20 cellular contexts compared by ENCODE assay signal in genomic region chr17:68427575-68427974, GRCh38. TPM values are rescaled to one million over a fixed set of nuclear protein-coding genes. Genes with fewer than 3 reads are reported as not detected.
DNase-seq lines count a peak whose midpoint lies in the region; ATAC-seq, FAIRE-seq and TF ChIP-seq lines count a peak whose summit lies in the region.
"Had no signal": no experiment of that assay in that cellular context is flagged by ENCODE, and none has a peak within 500 bp of the region (broad histone marks: within the 10 kb centered on the region; RNA-seq: fewer than 3 reads in every experiment).

No MANE protein-coding gene starts in this region.

- ATAC-seq in GM21825 (IDR thresholded peaks at IDR 0.05; ENCODE audit: unreplicated experiment) = no peak
- ATAC-seq: HCT116 had no signal

- H3K4me3 ChIP-seq in HEK293 (ENCODE audit: low read depth, low read length) (no peak overlapping the region), astrocyte (ENCODE audit: insufficient read depth, low read depth, low read length) (no peak overlapping the region), thyroid gland (replicated peaks in 1 of 3) (no peak overlapping the region), coronary artery (no peak overlapping the region)
- H3K4me3 ChIP-seq: GM23248 had no signal

- no peaks in the 10 kb centered on the region for H3K27me3 Mint-ChIP-seq in astrocyte (ENCODE audit: low read depth, unreplicated experiment)
- H3K27me3 Mint-ChIP-seq: CD4-positive, alpha-beta memory T cell had no signal

- H3K27me3 ChIP-seq in astrocyte (ENCODE audit: insufficient read depth, low read length) = no peaks in the 10 kb centered on the region
- H3K27me3 ChIP-seq in thyroid gland = no peaks in the 10 kb centered on the region

- TF ChIP-seq POLR2A in thyroid gland (IDR thresholded peaks at IDR 0.05) = no peak

- H3K36me3 ChIP-seq in HEK293 (ENCODE audit: control insufficient read depth in 2 of 2, insufficient read depth in 1 of 2, low read length in 2 of 2) = peaks cover 0 to 8% of the 10 kb centered on the region in 2 experiments; a peak in 1 of 3 replicates
- H3K36me3 ChIP-seq in astrocyte (ENCODE audit: insufficient read depth, low read length) = peaks cover 46% of the 10 kb centered on the region
- peaks cover 42 to 43% of the 10 kb centered on the region in 2 donors for H3K36me3 ChIP-seq in thyroid gland

- no peak for FAIRE-seq in astrocyte (lab: Jason Lieb, UNC)
- FAIRE-seq: G401.6, GM12892, H1 had no signal

- POLR2A ChIA-PET in HEK293 (lab: Yijun Ruan, JAX) = no interaction called here

- H3K4me1 ChIP-seq in HEK293 (ENCODE audit: control insufficient read depth, insufficient read depth, low read length) = no peaks in the 10 kb centered on the region
- H3K4me1 ChIP-seq in astrocyte (ENCODE audit: insufficient read depth, low read length) = no peaks in the 10 kb centered on the region
- peaks cover 7 to 27% of the 10 kb centered on the region in 2 donors for H3K4me1 ChIP-seq in thyroid gland

- H3K36me3 Mint-ChIP-seq in astrocyte (ENCODE audit: low read depth, unreplicated experiment) = peaks cover 42% of the 10 kb centered on the region

- H3K4me2 ChIP-seq in astrocyte (ENCODE audit: low read length) = no peak overlapping the region

- no peak for DNase-seq in astrocyte (ENCODE audit: low read depth)
- peak; percentile 55 for DNase-seq in posterior vena cava (ENCODE audit: low spot score)
- DNase-seq in thyroid gland = peak; percentile 26 to 50
- no peak for DNase-seq in coronary artery (ENCODE audit: low spot score)
- no peak for DNase-seq in DMS 273 (lab: John Stamatoyannopoulos, UW; ENCODE audit: unreplicated experiment)
- DNase-seq: C1 segment of cervical spinal cord; Calu3; CD4-positive, alpha-beta memory T cell; COR-L47; DMS153; DND-41; GM23248; H9; HFFc6 had no signal

- H3K9me3 ChIP-seq in HEK293 (ENCODE audit: control insufficient read depth, insufficient read depth, low read depth, low read length) (no peaks in the 10 kb centered on the region), astrocyte (ENCODE audit: insufficient read depth, low read depth, low read length) (no peaks in the 10 kb centered on the region), thyroid gland (no peaks in the 10 kb centered on the region)

- TF ChIP-seq CTCF in HEK293 (tag by site-specific recombination; IDR thresholded peaks at IDR 0.05) (no peak), astrocyte (IDR thresholded peaks at IDR 0.05; ENCODE audit: insufficient read depth, low read depth, low read length) (no peak), thyroid gland (IDR thresholded peaks at IDR 0.05) (no peak), coronary artery (IDR thresholded peaks at IDR 0.05) (no peak)

- no peak overlapping the region for H2AFZ ChIP-seq in astrocyte (ENCODE audit: low read depth, low read length)
- H2AFZ ChIP-seq: GM23248 had no signal

- H3K9ac ChIP-seq in astrocyte (ENCODE audit: low read length) = no peak overlapping the region
- H3K9ac ChIP-seq: GM23248 had no signal

- peaks cover 9% of the 10 kb centered on the region for H4K20me1 ChIP-seq in astrocyte (ENCODE audit: insufficient read depth, low read length)

- CTCF ChIA-PET in HEK293 (lab: Yijun Ruan, JAX) = interaction anchor here (0.6 to 1.6 kb wide), 5 partner anchors 9 to 274 kb away, joined by 3 to 4 read pairs (median 4); no protein-coding TSS in a partner anchor

- intact Hi-C loops in posterior vena cava (cut with DNase I) = no loop called here
- intact Hi-C loops in thyroid gland (cut with DNase I) = no loop called here

- no peaks in the 10 kb centered on the region for H3K9me3 Mint-ChIP-seq in astrocyte (ENCODE audit: unreplicated experiment)
- H3K9me3 Mint-ChIP-seq: H9, HFFc6 had no signal

- H3K4me3 Mint-ChIP-seq in astrocyte (ENCODE audit: unreplicated experiment) = no peak overlapping the region
- H3K4me3 Mint-ChIP-seq: CD4-positive, alpha-beta memory T cell; H9; HFFc6 had no signal

- H3K27ac ChIP-seq in HEK293 (ENCODE audit: extremely low read depth, low read depth, low read length) (no peak overlapping the region), astrocyte (ENCODE audit: low read depth, low read length) (no peak overlapping the region), thyroid gland (peak overlapping the region in 2 of 3 donors; percentile 69 to 82), coronary artery (no peak overlapping the region)
- H3K27ac ChIP-seq: GM23248 had no signal

- peak overlapping the region; percentile 18 for H3K27ac Mint-ChIP-seq in astrocyte (ENCODE audit: unreplicated experiment)
- H3K27ac Mint-ChIP-seq: HFFc6 had no signal

- H3K79me2 ChIP-seq in astrocyte (ENCODE audit: insufficient read depth, low read length) = no peaks in the 10 kb centered on the region

- H3K4me1 Mint-ChIP-seq in astrocyte (ENCODE audit: low read depth, unreplicated experiment) = no peaks in the 10 kb centered on the region

- WGBS in thyroid gland, 2 donors = 89 to 96% methylated on average over 7 of the region's 7 CpGs

TF ChIP-seq in HEK293, 187 proteins besides CTCF, POLR2A, EP300 and RAD21:
- no peak for TF ChIP-seq ZNF280C (tag by site-specific recombination; IDR thresholded peaks at IDR 0.05)
- TF ChIP-seq ZIC2 (tag by site-specific recombination; IDR thresholded peaks at IDR 0.05) = 0 out of 2 replicates have a peak, but pooled peaks have one; percentile 9
- TF ChIP-seq ZSCAN5A (tag by site-specific recombination; IDR thresholded peaks at IDR 0.05) = no peak
TF ChIP-seq in HEK293: peak in this region for 1.

RNA-seq across cellular contexts. Expression of gene WIPI1, which starts 29.7 kb away (rescaled TPM):
- total RNA-seq in astrocyte (83.5 and 92.4 TPM in 2 replicates), posterior vena cava (10 to 100 TPM; 50.3 to 54.1 TPM), thyroid gland (10 to 100 TPM; 50.0 to 89.8 (median 78.4) TPM)

Comparison
In these comparisons a context has a peak if more than half of its experiments do, and no peak if none do; other contexts are left out.
1. H3K27ac ChIP-seq: peak in thyroid gland (2 of 3); none in HEK293 (single experiment), astrocyte (single experiment) and coronary artery (0 of 2).
2. DNase-seq: peak in posterior vena cava (single experiment) and thyroid gland (2 of 2); none in astrocyte (single experiment), coronary artery (single experiment) and DMS 273 (single experiment).